ENCODE assay signal across 7 cellular contexts in the genomic region with DNA sequence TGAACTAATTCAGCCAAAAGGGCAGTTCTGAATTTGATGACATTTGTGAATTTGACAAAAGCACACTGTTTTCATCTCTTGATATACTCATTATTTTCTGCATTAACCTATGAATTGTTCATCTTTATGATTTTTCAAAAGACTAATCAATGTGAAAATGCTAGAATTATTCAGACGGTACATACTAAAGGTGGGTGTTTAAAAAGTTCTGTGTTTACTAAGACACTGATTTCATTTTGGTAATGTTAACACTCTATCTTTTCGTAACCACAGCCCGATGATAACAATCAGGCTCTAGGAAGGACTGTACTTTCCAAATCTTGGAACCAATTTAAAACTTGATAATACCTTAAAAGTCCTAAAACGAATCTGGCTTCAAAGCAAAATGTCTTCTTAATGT.
"Had no signal": no experiment of that assay in that cellular context is flagged by ENCODE, and none has a peak within 500 bp of the region (broad histone marks: within the 10 kb centered on the region; RNA-seq: fewer than 3 reads in every experiment).

No MANE protein-coding gene starts in this region.

- H3K27ac Mint-ChIP-seq: GM23338, H9 had no signal

- DNase-seq: H9, HCEC 1CT, IMR-90, KG1 had no signal

- FAIRE-seq: H1, K562 had no signal

- H3K4me3 Mint-ChIP-seq: GM23338, H9 had no signal

- ATAC-seq: GM23338, K562 had no signal

- H3K9me3 Mint-ChIP-seq: GM23338, H9 had no signal
